ENCODE assay signal across 1 cellular context in the genomic region with DNA sequence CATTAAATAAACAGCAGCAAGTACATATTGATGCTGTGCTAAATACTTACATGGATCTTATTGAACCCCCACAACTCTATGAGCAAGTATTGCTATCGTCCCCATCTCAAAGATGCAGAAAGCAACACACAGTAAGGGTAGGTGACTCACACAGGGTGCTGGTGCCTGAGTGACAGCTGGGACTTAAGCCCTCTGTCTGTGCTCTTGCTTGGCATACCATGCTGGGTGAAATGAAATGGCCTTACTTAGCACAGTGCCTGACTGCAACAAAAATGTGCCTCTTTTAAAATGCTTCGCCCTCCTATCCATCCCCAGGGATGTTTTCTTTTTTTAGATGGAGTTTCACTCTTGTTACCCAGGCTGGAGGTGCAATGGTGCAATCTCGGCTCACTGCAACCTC.
TF ChIP-seq lines count a peak whose summit lies in the region.

No MANE protein-coding gene starts in this region.

TF ChIP-seq in WTC11, 78 proteins besides CTCF, POLR2A, EP300 and RAD21:
- TF ChIP-seq, protein P1, sequence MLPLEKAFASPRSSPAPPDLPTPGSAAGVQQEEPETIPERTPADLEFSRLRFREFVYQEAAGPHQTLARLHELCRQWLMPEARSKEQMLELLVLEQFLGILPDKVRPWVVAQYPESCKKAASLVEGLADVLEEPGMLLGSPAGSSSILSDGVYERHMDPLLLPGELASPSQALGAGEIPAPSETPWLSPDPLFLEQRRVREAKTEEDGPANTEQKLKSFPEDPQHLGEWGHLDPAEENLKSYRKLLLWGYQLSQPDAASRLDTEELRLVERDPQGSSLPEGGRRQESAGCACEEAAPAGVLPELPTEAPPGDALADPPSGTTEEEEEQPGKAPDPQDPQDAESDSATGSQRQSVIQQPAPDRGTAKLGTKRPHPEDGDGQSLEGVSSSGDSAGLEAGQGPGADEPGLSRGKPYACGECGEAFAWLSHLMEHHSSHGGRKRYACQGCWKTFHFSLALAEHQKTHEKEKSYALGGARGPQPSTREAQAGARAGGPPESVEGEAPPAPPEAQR (CRISPR knock-in tag; IDR thresholded peaks at IDR 0.05), result no peak
